In genomic region chr2:108612153-108612513, GRCh38 we compare ENCODE assay signal across 1 cellular context.
TF ChIP-seq lines count a peak whose summit lies in the region.

No MANE protein-coding gene starts in this region.

TF ChIP-seq in GM12878, 131 proteins besides CTCF, POLR2A, EP300 and RAD21 (continued from another document and continues in another):
- TF ChIP-seq E2F8 (IDR thresholded peaks at IDR 0.05; ENCODE audit: low read depth, partially characterized antibody) (peak; percentile 62), LARP7 (IDR thresholded peaks at IDR 0.05) (no peak), CHD4 (IDR thresholded peaks at IDR 0.05) (no peak), RELB (IDR thresholded peaks at IDR 0.05; ENCODE audit: low read depth) (no peak; the same call in 1 of the 2 replicates), TCF12 (IDR thresholded peaks at IDR 0.05; ENCODE audit: low read depth, low read length) (peak; percentile 91), MEF2A (IDR thresholded peaks at IDR 0.05; ENCODE audit: insufficient read depth, low read depth, low read length) (peak; percentile 94), BMI1 (IDR thresholded peaks at IDR 0.05; ENCODE audit: borderline replicate concordance) (peak; percentile 83), TBL1XR1 (IDR thresholded peaks at IDR 0.05; ENCODE audit: low read depth, low read length) (peak; percentile 90; the same call in 1 of the 2 replicates), NR2C2 (IDR thresholded peaks at IDR 0.05; ENCODE audit: borderline replicate concordance, control insufficient read depth, insufficient read length, low read depth) (no peak), CREB1 (IDR thresholded peaks at IDR 0.05; ENCODE audit: low read depth) (no peak; the same call in 1 of the 2 replicates), MTA2 (IDR thresholded peaks at IDR 0.05; ENCODE audit: low read depth) (peak; percentile 90), BCL3 (IDR thresholded peaks at IDR 0.05; ENCODE audit: borderline replicate concordance, insufficient read depth, low read depth, low read length, poor library complexity, severe bottlenecking) (peak; percentile 81), POLR2AphosphoS5 (IDR thresholded peaks at IDR 0.05; ENCODE audit: low read length) (no peak), DPF2 (IDR thresholded peaks at IDR 0.05) (peak; percentile 98), NFIC (IDR thresholded peaks at IDR 0.05; ENCODE audit: low read depth, low read length) (peak; percentile 94), SREBF1 (IDR thresholded peaks at IDR 0.05; ENCODE audit: low read length) (no peak), NFXL1 (IDR thresholded peaks at IDR 0.05; ENCODE audit: borderline replicate concordance) (no peak), NR2C1 (IDR thresholded peaks at IDR 0.05) (no peak), HDAC6 (IDR thresholded peaks at IDR 0.05; ENCODE audit: unreplicated experiment) (no peak), BCL11A (IDR thresholded peaks at IDR 0.05; ENCODE audit: low read depth, low read length) (peak; percentile 99), ZNF687 (IDR thresholded peaks at IDR 0.05) (no peak), HSF1 (IDR thresholded peaks at IDR 0.05; ENCODE audit: low read depth, low read length) (no peak), GABPA (IDR thresholded peaks at IDR 0.05; ENCODE audit: low read depth) (peak; percentile 42; the same call in 1 of the 2 replicates), SRF (IDR thresholded peaks at IDR 0.05; ENCODE audit: low read depth in 2 of 2, low read length in 2 of 2) (no peak), BCLAF1 (IDR thresholded peaks at IDR 0.05) (no peak), ZNF384 (IDR thresholded peaks at IDR 0.05; ENCODE audit: borderline replicate concordance, low read depth, low read length) (peak; percentile 52; the same call in 1 of the 2 replicates), ZNF217 (IDR thresholded peaks at IDR 0.05) (peak; percentile 51; the same call in 1 of the 2 replicates), IRF4 (IDR thresholded peaks at IDR 0.05; ENCODE audit: low read depth, low read length) (peak; percentile 99), ESRRA (IDR thresholded peaks at IDR 0.05; ENCODE audit: low read length) (no peak), ZNF274 (IDR thresholded peaks at IDR 0.05; ENCODE audit: insufficient read depth, insufficient read length) (no peak), YBX1 (IDR thresholded peaks at IDR 0.05) (no peak), ATF3 (IDR thresholded peaks at IDR 0.05; ENCODE audit: borderline replicate concordance, extremely low read depth, low read depth, low read length) (no peak), WRNIP1 (IDR thresholded peaks at IDR 0.05; ENCODE audit: borderline replicate concordance, low read depth, low read length) (no peak), BACH1 (IDR thresholded peaks at IDR 0.05; ENCODE audit: borderline replicate concordance) (peak; percentile 90; the same call in 1 of the 2 replicates), MYB (IDR thresholded peaks at IDR 0.05; ENCODE audit: borderline replicate concordance, low read depth, low read length) (no peak; the same call in 1 of the 2 replicates), CEBPZ (IDR thresholded peaks at IDR 0.05; ENCODE audit: low read depth, low read length) (no peak), TARDBP (IDR thresholded peaks at IDR 0.05; ENCODE audit: borderline replicate concordance) (no peak), SUPT20H (IDR thresholded peaks at IDR 0.05; ENCODE audit: borderline replicate concordance, control insufficient read depth, low read depth, low read length) (no peak), SUZ12 (IDR thresholded peaks at IDR 0.05; ENCODE audit: unreplicated experiment) (no peak), E2F4 (IDR thresholded peaks at IDR 0.05; ENCODE audit: low read depth, low read length) (no peak), CEBPB (IDR thresholded peaks at IDR 0.05; ENCODE audit: borderline replicate concordance in 1 of 2, low read depth in 2 of 2, low read length in 2 of 2) (no peak; a peak in 1 of 4 replicates), KAT2A (conservative IDR thresholded peaks at IDR 0.05; ENCODE audit: control insufficient read depth, low read depth, low read length) (no peak), FOXK2 (IDR thresholded peaks at IDR 0.05) (no peak), JUND (IDR thresholded peaks at IDR 0.05; ENCODE audit: low read depth, low read length) (no peak), HDAC2 (IDR thresholded peaks at IDR 0.05) (no peak), MYC (IDR thresholded peaks at IDR 0.05; ENCODE audit: insufficient read depth, insufficient read length, insufficient replicate concordance, low read length, severe bottlenecking) (no peak)
